In genomic region chr3:154976072-154976983, GRCh38 we compare ENCODE assay signal across 21 cellular contexts.
"Had no signal": no experiment of that assay in that cellular context is flagged by ENCODE, and none has a peak within 500 bp of the region (broad histone marks: within the 10 kb centered on the region; RNA-seq: fewer than 3 reads in every experiment).

No MANE protein-coding gene starts in this region.

- H3K27ac ChIP-seq: gastrocnemius medialis, left ventricle myocardium inferior, psoas muscle, stomach, thoracic aorta, transverse colon had no signal

- H3K4me3 ChIP-seq: gastrocnemius medialis, heart right ventricle, left ventricle myocardium inferior, lung, psoas muscle, spleen, stomach, thoracic aorta, transverse colon had no signal

- H3K4me1 ChIP-seq: left ventricle myocardium inferior, psoas muscle, transverse colon had no signal

- ATAC-seq: effector memory CD8-positive, alpha-beta T cell; gastrocnemius medialis; heart right ventricle; naive thymus-derived CD4-positive, alpha-beta T cell; psoas muscle; sciatic nerve; stimulated activated naive B cell treated with anti-CD40 and anti-IgM and Interleukin-4, amounts not matched to agents 10 μg/mL and 1 μg/mL and 100 μg/mL, for 72 hours had no signal

- H3K36me3 ChIP-seq: gastrocnemius medialis, heart right ventricle, left ventricle myocardium inferior, spleen, stomach, thoracic aorta, transverse colon had no signal

- H3K27me3 ChIP-seq: gastrocnemius medialis, heart right ventricle, spleen, stomach, transverse colon had no signal

- DNase-seq: effector memory CD8-positive, alpha-beta T cell; gastrocnemius medialis; heart right ventricle; hypothalamus; islet precursor cell; left ventricle myocardium inferior; mesendoderm; naive thymus-derived CD4-positive, alpha-beta T cell; nephron progenitor cell; psoas muscle; stimulated activated CD4-positive, alpha-beta T cell treated with anti-CD3 and anti-CD28 coated beads, Interleukin-15, amount 100 ng/mL, for 24 hours; stimulated activated CD4-positive, alpha-beta T cell treated with anti-CD3 and anti-CD28 coated beads, Interleukin-1b, Interleukin-23, amount 100 ng/mL, for 48 hours; stimulated activated CD4-positive, alpha-beta T cell treated with anti-CD3 and anti-CD28 coated beads, Interleukin-4, amount 100 ng/mL, for 4 hours; stimulated activated naive B cell treated with anti-CD40 and anti-IgM and Interleukin-4, amounts not matched to agents 10 μg/mL and 1 μg/mL and 100 μg/mL, for 72 hours; stomach; substantia nigra; transverse colon had no signal

- H3K9me3 ChIP-seq: gastrocnemius medialis, heart right ventricle, left ventricle myocardium inferior, psoas muscle, spleen, stomach, thoracic aorta, transverse colon had no signal
